In the genomic region with DNA sequence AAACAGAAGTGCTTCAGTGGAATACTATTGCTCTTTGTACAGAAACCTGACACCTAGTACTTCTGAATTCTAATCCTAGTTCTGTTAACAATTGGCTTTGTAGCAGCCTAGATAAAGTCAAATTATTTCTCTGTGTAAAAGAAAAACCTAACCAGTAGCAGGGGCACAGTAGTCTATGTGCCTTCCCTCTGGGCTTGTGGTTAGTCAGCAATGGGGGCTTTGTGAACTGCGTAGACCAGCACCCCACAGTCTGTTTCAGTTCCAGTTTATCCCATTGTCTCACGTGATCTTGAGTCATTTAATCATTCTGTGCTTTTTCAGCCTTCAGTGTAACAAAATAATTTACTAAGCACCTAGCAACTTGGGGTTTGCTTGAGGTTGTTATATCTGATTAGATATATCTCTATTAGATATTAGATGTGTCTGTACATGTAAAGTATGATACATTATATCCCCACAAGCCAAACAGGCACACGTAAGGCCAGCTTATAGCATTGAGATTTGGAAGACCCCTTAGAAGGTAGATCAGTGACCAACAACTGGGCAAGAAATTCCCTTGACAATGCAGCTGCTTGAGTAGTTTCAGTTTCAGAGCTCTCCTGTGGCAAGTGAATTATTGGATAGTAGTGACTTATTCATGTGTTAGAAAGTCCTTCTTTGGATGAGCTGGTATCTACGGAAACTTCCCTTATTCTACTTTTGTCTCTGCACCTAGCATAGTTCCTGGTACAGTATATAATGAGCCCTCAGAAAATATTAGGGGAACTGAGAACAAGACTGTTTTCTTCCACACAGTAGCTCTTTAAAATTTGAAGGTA, we compare ENCODE assay signal across 8 cellular contexts. TPM values are rescaled to one million over a fixed set of nuclear protein-coding genes. Genes with fewer than 3 reads are reported as not detected.
A peak's percentile ranks its signal among the peaks of the same experiment; 100 is the strongest.
DNase-seq lines count a peak whose midpoint lies in the region; ATAC-seq, FAIRE-seq and TF ChIP-seq lines count a peak whose summit lies in the region.

No MANE protein-coding gene starts in this region.

- no peak for TF ChIP-seq RAD21 in HepG2 (CRISPR knock-in tag; IDR thresholded peaks at IDR 0.05)

- H3K4me1 ChIP-seq in Karpas-422 (ENCODE audit: low read length) (peaks cover 26% of the 10 kb centered on the region), HepG2 (ENCODE audit: insufficient read depth, low read length) (peaks cover 11% of the 10 kb centered on the region), GM23248 (ENCODE audit: insufficient read depth) (no peaks in the 10 kb centered on the region)

- H3K36me3 ChIP-seq in Karpas-422 (ENCODE audit: insufficient read depth, low read length), result no peaks in the 10 kb centered on the region
- no peaks in the 10 kb centered on the region for H3K36me3 ChIP-seq in HepG2 (replicated peaks in 1 of 2; ENCODE audit: control insufficient read depth in 1 of 2, insufficient read depth in 2 of 2, low read length in 2 of 2)
- no peaks in the 10 kb centered on the region for H3K36me3 ChIP-seq in GM23248 (ENCODE audit: low read depth)

- no peaks in the 10 kb centered on the region for H3K9me2 ChIP-seq in Karpas-422 (replicated peaks; ENCODE audit: insufficient read depth, low read length)
- H3K9me2 ChIP-seq in GM23248 (ENCODE audit: insufficient read depth), result no peaks in the 10 kb centered on the region

- H3K9me3 ChIP-seq in Karpas-422 (ENCODE audit: low read length) (no peaks in the 10 kb centered on the region), HepG2 (ENCODE audit: low read length) (no peaks in the 10 kb centered on the region), GM23248 (ENCODE audit: low read depth) (no peaks in the 10 kb centered on the region)

- no peaks in the 10 kb centered on the region for H3F3A ChIP-seq in GM23248 (ENCODE audit: insufficient read depth)

- no peak for TF ChIP-seq CTCF in HepG2 (CRISPR knock-in tag; IDR thresholded peaks at IDR 0.05)

- in situ Hi-C loops in HepG2 (cut with HindIII; ENCODE audit: extremely low pct_ligation_motif_present, low pct_unique_long_range_greater_than_20kb), result no loop called here
- in situ Hi-C loops in GM23248 (cut with MboI), result no loop called here
- in situ Hi-C loops in ACHN (cut with HindIII; ENCODE audit: low pct_ligation_motif_present, low pct_unique_long_range_greater_than_20kb, low sequenced_read_pairs), result no loop called here

- FAIRE-seq in HepG2 (lab: Jason Lieb, UNC), result no peak

- ATAC-seq in GM18508 (IDR thresholded peaks at IDR 0.05; ENCODE audit: insufficient read depth, unreplicated experiment) (peak; percentile 40), GM21717 (IDR thresholded peaks at IDR 0.05; ENCODE audit: unreplicated experiment) (peak; percentile 58), HepG2 (no peak; the same call in 2 of the 3 replicates)

- H4K20me1 ChIP-seq in Karpas-422 (ENCODE audit: insufficient read depth, low read depth, low read length), result no peaks in the 10 kb centered on the region; the same call in 1 of the 2 replicates
- no peaks in the 10 kb centered on the region for H4K20me1 ChIP-seq in HepG2 (ENCODE audit: insufficient read depth, low read length)
- no peaks in the 10 kb centered on the region for H4K20me1 ChIP-seq in GM23248 (ENCODE audit: insufficient read depth)

- 62% methylated on average over 4 of the region's 4 CpGs for WGBS in HepG2 (ENCODE audit: low lambda C conversion rate)
- 8 to 10% methylated on average over 4 of the region's 4 CpGs for WGBS in GM23248 (ENCODE audit: low coverage in 1 of 2, low lambda C conversion rate in 2 of 2, missing lambda C conversion rate in 2 of 2), 2 experiments

- POLR2A ChIA-PET in HepG2 (lab: Yijun Ruan, JAX), result no interaction called here

- BruUV-seq in HepG2 (replicated peaks; lab: Mats Ljungman, UMichigan), result no TSS peak

- TF ChIP-seq EP300 in HepG2 (IDR thresholded peaks at IDR 0.05; ENCODE audit: low read depth in 2 of 2, low read length in 2 of 2) (no peak), HepG2 (CRISPR knock-in tag; IDR thresholded peaks at IDR 0.05; ENCODE audit: borderline replicate concordance) (no peak)

- H3K9ac ChIP-seq in Karpas-422 (ENCODE audit: low read length) (no peak overlapping the region), HepG2 (ENCODE audit: insufficient read depth, low read depth, low read length) (no peak overlapping the region), GM23248 (no peak overlapping the region)

- no peak overlapping the region for H3K4me3 ChIP-seq in Karpas-422 (ENCODE audit: low read length)
- H3K4me3 ChIP-seq in HepG2 (replicated peaks in 1 of 3; ENCODE audit: insufficient read depth in 1 of 3, low read depth in 2 of 3, low read length in 3 of 3), result no peak overlapping the region
- no peak overlapping the region for H3K4me3 ChIP-seq in GM23248

- TF ChIP-seq POLR2A in HepG2 (IDR thresholded peaks at IDR 0.05; ENCODE audit: insufficient read depth in 1 of 2, low read depth in 2 of 2, low read length in 2 of 2), result no peak

- H3K79me2 ChIP-seq in Karpas-422 (ENCODE audit: low read length) (no peaks in the 10 kb centered on the region), HepG2 (ENCODE audit: insufficient read depth, low read length) (no peaks in the 10 kb centered on the region), GM23248 (ENCODE audit: insufficient read depth) (no peaks in the 10 kb centered on the region)

- H2AFZ ChIP-seq in Karpas-422 (ENCODE audit: low read length) (no peak overlapping the region), HepG2 (ENCODE audit: low read length) (no peak overlapping the region), GM23248 (no peak overlapping the region)

- DNase-seq in Karpas-422 (peak; percentile 22), HepG2 (ENCODE audit: low spot score) (no peak), SK-N-DZ (ENCODE audit: low spot score) (no peak), GM23248 (no peak), ACHN (no peak), NCI-H1930 (lab: John Stamatoyannopoulos, UW) (no peak)

- CTCF ChIA-PET in HepG2 (lab: Yijun Ruan, JAX; ENCODE audit: low intra/inter-chr PET ratio, low total read pairs), result no interaction called here

- intact Hi-C loops in HepG2 (cut with micrococcal nuclease; ENCODE audit: unreplicated experiment), result no loop called here

- H3K4me2 ChIP-seq in Karpas-422 (ENCODE audit: low read depth, low read length, poor library complexity, severe bottlenecking) (no peak overlapping the region), HepG2 (ENCODE audit: low read depth, low read length) (0 out of 2 replicates have a peak overlapping the region, but pooled peaks have one; percentile 9), GM23248 (ENCODE audit: unreplicated experiment) (no peak overlapping the region)

- H3K27ac ChIP-seq in Karpas-422 (ENCODE audit: low read length) (no peak overlapping the region), HepG2 (ENCODE audit: extremely low read length, insufficient read depth, low read length) (no peak overlapping the region), GM23248 (no peak overlapping the region)

- H3K27me3 ChIP-seq in Karpas-422 (ENCODE audit: low read length), result no peaks in the 10 kb centered on the region
- H3K27me3 ChIP-seq in HepG2 (ENCODE audit: control insufficient read depth in 1 of 2, insufficient read depth in 2 of 2, low read length in 2 of 2), result peaks cover 4 to 14% of the 10 kb centered on the region in 2 experiments; a peak in 4 of 5 replicates
- H3K27me3 ChIP-seq in GM23248 (replicated peaks; ENCODE audit: insufficient read depth), result no peaks in the 10 kb centered on the region

RNA-seq across cellular contexts. Expression of a gene that starts 27.9 kb away (rescaled TPM):
- total RNA-seq in Karpas-422 (2014; rRNA removed; shearing (Covaris generic); ENCODE audit: low replicate concordance), result not detected in 2 replicates
- total RNA-seq in HepG2 (2016; rRNA removed; fragmentation: Illumina TruSeq; extraction: Trizol), result 4.2 and 4.5 TPM in 2 replicates
- total RNA-seq in HepG2 (2016; cell fraction: cytosol; rRNA removed; fragmentation: Illumina TruSeq; extraction: Trizol; ENCODE audit: low read depth), result 0.10 TPM in 1 of 2 replicates, not detected in the other
- total RNA-seq in HepG2 (2016; cell fraction: insoluble cytoplasmic fraction; rRNA removed; fragmentation: Illumina TruSeq; extraction: Trizol), result 4.0 and 4.5 TPM in 2 replicates
- 1.2 and 1.3 TPM in 2 replicates for total RNA-seq in HepG2 (2016; cell fraction: membrane; rRNA removed; fragmentation: Illumina TruSeq; extraction: Trizol)
- total RNA-seq in HepG2 (2016; cell fraction: nucleus; rRNA removed; fragmentation: Illumina TruSeq; extraction: Trizol), result 0.56 and 1.4 TPM in 2 replicates
- 8.7 and 11.3 TPM in 2 replicates for polyA plus RNA-seq in HepG2 (2011; rRNA removed)
- polyA plus RNA-seq in HepG2 (2011; cell fraction: cytosol; rRNA removed), result 11.0 and 18.6 TPM in 2 replicates
- 3.2 and 3.5 TPM in 2 replicates for polyA plus RNA-seq in HepG2 (2011; cell fraction: nucleus; rRNA removed)
- 9.4 and 18.5 TPM in 2 replicates for polyA plus RNA-seq in HepG2 (2012)
- polyA plus RNA-seq in HepG2 (2016; cell fraction: cytosol; fragmentation: Illumina TruSeq; extraction: Trizol; ENCODE audit: low read depth), result 0.07 and 0.20 TPM in 2 replicates
- 2.7 and 3.0 TPM in 2 replicates for polyA plus RNA-seq in HepG2 (2016; cell fraction: insoluble cytoplasmic fraction; fragmentation: Illumina TruSeq; extraction: Trizol; ENCODE audit: low read depth)
- polyA plus RNA-seq in HepG2 (2016; cell fraction: membrane; fragmentation: Illumina TruSeq; extraction: Trizol; ENCODE audit: low read depth), result 0.43 and 0.55 TPM in 2 replicates
- polyA plus RNA-seq in HepG2 (2016; cell fraction: nucleus; fragmentation: Illumina TruSeq; extraction: Trizol; ENCODE audit: insufficient read depth, low read depth), result 1.1 and 2.3 TPM in 2 replicates
- polyA minus RNA-seq in HepG2 (2011; rRNA and poly(A)+ RNA removed; ENCODE audit: low replicate concordance), result 31.5 TPM in 1 of 2 replicates, not detected in the other
- 9.9 and 14.7 TPM in 2 replicates for polyA minus RNA-seq in HepG2 (2011; cell fraction: cytosol; rRNA and poly(A)+ RNA removed)
- 0.77 and 1.4 TPM in 2 replicates for polyA minus RNA-seq in HepG2 (2011; cell fraction: nucleus; rRNA and poly(A)+ RNA removed)
- 0.35 and 1.0 TPM in 2 replicates for polyA plus RNA-seq in SK-N-DZ (2014; cell fraction: cytosol; rRNA removed)
- not detected in 2 replicates for polyA plus RNA-seq in SK-N-DZ (2014; cell fraction: nucleus; rRNA removed)
- total RNA-seq in GM23248 (2014; rRNA removed; shearing (Covaris generic)), result not detected in 2 replicates
- polyA plus RNA-seq in GM23248 (2016; fragmentation: Nextera tagmentation; extraction: Ambion mirVana), result not detected in 2 replicates
